Comparison of ENCODE assay signal across 19 cellular contexts in the genomic region with DNA sequence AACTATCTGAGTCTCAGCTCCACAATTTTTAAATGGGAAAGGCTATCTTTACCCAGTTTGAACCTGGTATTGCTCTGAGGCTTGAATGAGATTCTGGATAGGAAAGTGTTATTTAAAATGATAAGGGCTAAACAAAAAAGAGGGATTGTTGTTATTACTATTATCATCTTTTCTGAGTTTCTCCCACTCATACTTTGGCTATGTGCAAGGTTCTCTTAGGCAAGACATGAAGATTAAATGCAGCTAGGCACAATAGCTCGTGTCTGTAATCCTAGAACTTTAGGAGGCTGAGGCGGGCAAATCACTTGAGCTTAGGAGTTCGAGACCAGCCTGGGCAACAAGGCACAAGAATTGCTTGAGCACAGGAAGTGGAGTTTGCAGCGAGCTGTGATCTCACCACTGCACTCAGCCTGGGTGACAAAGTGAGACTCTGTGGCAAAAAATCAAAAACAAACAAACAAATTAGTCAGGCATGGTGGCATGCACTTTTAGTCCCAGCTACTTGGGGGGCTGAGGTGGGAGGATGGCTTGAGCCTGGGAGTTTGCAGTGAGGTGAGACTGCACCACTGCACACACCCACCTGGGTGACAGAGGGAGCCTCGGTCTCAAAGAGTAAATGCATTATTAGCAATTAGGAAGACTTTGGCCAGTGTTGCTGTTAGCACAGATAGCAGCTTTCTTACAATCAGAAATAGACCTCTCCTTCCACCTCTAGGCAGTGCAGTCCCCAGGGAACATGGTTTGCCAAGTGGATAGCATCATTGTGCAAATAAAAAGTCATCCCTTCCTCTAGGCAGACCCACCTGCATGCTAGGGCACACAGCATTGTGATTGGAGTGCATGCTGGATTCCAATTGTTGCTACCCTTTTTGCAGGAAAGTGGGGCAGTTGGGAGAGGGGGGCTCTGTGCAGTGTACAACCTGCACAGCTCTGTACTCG.
A peak's percentile ranks its signal among the peaks of the same experiment; 100 is the strongest.
DNase-seq lines count a peak whose midpoint lies in the region; ATAC-seq, FAIRE-seq and TF ChIP-seq lines count a peak whose summit lies in the region.
"Had no signal": no experiment of that assay in that cellular context is flagged by ENCODE, and none has a peak within 500 bp of the region (broad histone marks: within the 10 kb centered on the region; RNA-seq: fewer than 3 reads in every experiment).

No MANE protein-coding gene starts in this region.

- POLR2A ChIA-PET in activated CD4-positive, alpha-beta T cell treated with anti-CD3 and anti-CD28 coated beads for 36 hours (lab: Charles Lee) = no interaction called here
- POLR2A ChIA-PET in PC-3 (lab: Charles Lee; ENCODE audit: unreplicated experiment) = no interaction called here

- H3K27ac ChIP-seq in PC-3 (ENCODE audit: low read length) = no peak overlapping the region
- H3K27ac ChIP-seq in small intestine (ENCODE audit: low read depth in 1 of 2, low read length in 1 of 2) = no peak overlapping the region
- H3K27ac ChIP-seq: GM23248, SK-N-MC had no signal

- no peaks in the 10 kb centered on the region for H3K9me2 ChIP-seq in PC-3 (replicated peaks; ENCODE audit: low read length)

- WGBS in small intestine, 3 donors = 49 to 63% (median 50%) methylated on average over 6 of the region's 6 CpGs

- no TSS peak for BruUV-seq in PC-3 (replicated peaks; lab: Mats Ljungman, UMichigan)

- FAIRE-seq in small intestine (lab: Jason Lieb, UNC) = no peak
- FAIRE-seq: GM12892 had no signal

- no peak overlapping the region for H3K27ac Mint-ChIP-seq in activated CD4-positive, alpha-beta T cell treated with anti-CD3 and anti-CD28 coated beads for 36 hours
- H3K27ac Mint-ChIP-seq: CD8-positive, alpha-beta T cell; IgD-negative memory B cell had no signal

- CTCF ChIA-PET in activated CD4-positive, alpha-beta T cell treated with anti-CD3 and anti-CD28 coated beads for 36 hours (lab: Charles Lee) = no interaction called here
- CTCF ChIA-PET in PC-3 (lab: Charles Lee) = no interaction called here

- H3K4me3 ChIP-seq in PC-3 (ENCODE audit: low read length) = no peak overlapping the region
- H3K4me3 ChIP-seq in small intestine (ENCODE audit: low read depth in 1 of 2, low read length in 2 of 2) = no peak overlapping the region
- H3K4me3 ChIP-seq in foreskin fibroblast (ENCODE audit: low read depth in 1 of 2, low read length in 2 of 2) = no peak overlapping the region
- H3K4me3 ChIP-seq: GM23248, SK-N-MC, uterus had no signal

- no peaks in the 10 kb centered on the region for H3K9me3 Mint-ChIP-seq in activated CD4-positive, alpha-beta T cell treated with anti-CD3 and anti-CD28 coated beads for 36 hours (ENCODE audit: low read depth)
- H3K9me3 Mint-ChIP-seq: CD8-positive, alpha-beta T cell; IgD-negative memory B cell had no signal

- H3K9me3 ChIP-seq in PC-3 (ENCODE audit: low read length) (no peaks in the 10 kb centered on the region), small intestine (ENCODE audit: control insufficient read depth, low read depth) (no peaks in the 10 kb centered on the region)
- H3K9me3 ChIP-seq: uterus had no signal

- H3K27me3 ChIP-seq in PC-3 (ENCODE audit: low read length) (peaks cover 6% of the 10 kb centered on the region; the same call in 1 of the 2 replicates), small intestine (ENCODE audit: control insufficient read depth in 2 of 2, insufficient read depth in 2 of 2, low read length in 2 of 2) (no peaks in the 10 kb centered on the region)
- H3K27me3 ChIP-seq: uterus had no signal

- DNase-seq in activated CD4-positive, alpha-beta T cell treated with anti-CD3 and anti-CD28 coated beads for 36 hours = peak; percentile 11
- DNase-seq in activated CD4-positive, alpha-beta T cell treated with anti-CD3 and anti-CD28 coated beads, Interleukin-2, amount 50 U/mL, for 1 hour = no peak
- DNase-seq in NCI-H2029 (lab: John Stamatoyannopoulos, UW) (peak; percentile 44), PC-3 (peak; percentile 25), small intestine (peak; percentile 68), HT-29 (ENCODE audit: low spot score) (no peak), foreskin fibroblast (no peak)
- DNase-seq: activated CD8-positive, alpha-beta memory T cell treated with anti-CD3 and anti-CD28 coated beads, Interleukin-2, amount 50 U/mL, for 48 hours; activated gamma-delta T cell; CD8-positive, alpha-beta T cell; GM23248; NCI-H510A; stimulated activated CD4-positive, alpha-beta T cell treated with anti-CD3 and anti-CD28 coated beads, Interleukin-1b, Interleukin-23, amount 100 ng/mL, for 48 hours; T-helper 9 cell; uterus had no signal

- TF ChIP-seq CTCF in PC-3 (conservative IDR thresholded peaks at IDR 0.05; ENCODE audit: low read depth, low read length) (no peak), foreskin fibroblast (IDR thresholded peaks at IDR 0.05; ENCODE audit: low read depth, low read length) (no peak)

- H3K4me1 Mint-ChIP-seq in activated CD4-positive, alpha-beta T cell treated with anti-CD3 and anti-CD28 coated beads for 36 hours = peaks cover 16% of the 10 kb centered on the region

- H3K4me2 ChIP-seq in PC-3 (ENCODE audit: low read length) = no peak overlapping the region

- intact Hi-C loops in activated CD4-positive, alpha-beta T cell treated with anti-CD3 and anti-CD28 coated beads for 36 hours (cut with DNase I, micrococcal nuclease) = loop anchor here in 1 of 2 experiments (1.0 to 2.0 kb wide), 2 partner anchors 15 to 151 kb away; no protein-coding TSS in a partner anchor
- intact Hi-C loops in PC-3 (cut with micrococcal nuclease) = no loop called here

- no peaks in the 10 kb centered on the region for H3K36me3 Mint-ChIP-seq in activated CD4-positive, alpha-beta T cell treated with anti-CD3 and anti-CD28 coated beads for 36 hours (ENCODE audit: low read depth)
- H3K36me3 Mint-ChIP-seq: CD8-positive, alpha-beta T cell; IgD-negative memory B cell had no signal

- H3K79me2 ChIP-seq in PC-3 (ENCODE audit: low read length) = no peaks in the 10 kb centered on the region

- no peaks in the 10 kb centered on the region for H3F3A ChIP-seq in PC-3 (ENCODE audit: low read length, unreplicated experiment)

- no peak overlapping the region for H3K4me3 Mint-ChIP-seq in activated CD4-positive, alpha-beta T cell treated with anti-CD3 and anti-CD28 coated beads for 36 hours
- H3K4me3 Mint-ChIP-seq: CD8-positive, alpha-beta T cell had no signal

- H4K20me1 ChIP-seq in PC-3 (ENCODE audit: low read length) = no peaks in the 10 kb centered on the region

- H3K4me1 ChIP-seq in PC-3 (ENCODE audit: insufficient read depth, low read length) (no peaks in the 10 kb centered on the region), small intestine (ENCODE audit: control insufficient read depth in 2 of 2, insufficient read depth in 1 of 2, low read depth in 1 of 2, low read length in 1 of 2) (peaks cover 0 to 4% of the 10 kb centered on the region in 2 donors)

- H3K9ac ChIP-seq in PC-3 (ENCODE audit: low read length) = no peak overlapping the region
- H3K9ac ChIP-seq: GM23248 had no signal

- no peak overlapping the region for H2AFZ ChIP-seq in PC-3 (ENCODE audit: low read length)
- H2AFZ ChIP-seq: GM23248 had no signal

- H3K36me3 ChIP-seq in PC-3 (ENCODE audit: low read depth, low read length) (no peaks in the 10 kb centered on the region), small intestine (ENCODE audit: control insufficient read depth in 2 of 2, insufficient read depth in 2 of 2, low read length in 2 of 2) (no peaks in the 10 kb centered on the region)
- H3K36me3 ChIP-seq: uterus had no signal

- ATAC-seq in activated CD4-positive, alpha-beta T cell treated with anti-CD3 and anti-CD28 coated beads for 36 hours = no peak
- ATAC-seq in PC-3 (no peak), HG02970 (IDR thresholded peaks at IDR 0.05; ENCODE audit: low FRiP score, unreplicated experiment) (no peak)
- ATAC-seq: CD8-positive, alpha-beta T cell had no signal

- H3K27me3 Mint-ChIP-seq in activated CD4-positive, alpha-beta T cell treated with anti-CD3 and anti-CD28 coated beads for 36 hours = peaks cover 7% of the 10 kb centered on the region

Comparison
In these comparisons a context has a peak if more than half of its experiments do, and no peak if none do; other contexts are left out.
1. DNase-seq: peak in activated CD4-positive, alpha-beta T cell treated with anti-CD3 and anti-CD28 coated beads for 36 hours (single experiment), NCI-H2029 (single experiment), PC-3 (single experiment) and small intestine (single experiment); none in activated CD4-positive, alpha-beta T cell treated with anti-CD3 and anti-CD28 coated beads, Interleukin-2, amount 50 U/mL, for 1 hour (single experiment), HT-29 (single experiment) and foreskin fibroblast (0 of 2).